In genomic region chr14:80978403-80978802, GRCh38 we compare ENCODE assay signal across 19 cellular contexts. TPM values are rescaled to one million over a fixed set of nuclear protein-coding genes. Genes with fewer than 3 reads are reported as not detected.
DNase-seq lines count a peak whose midpoint lies in the region; ATAC-seq and TF ChIP-seq lines count a peak whose summit lies in the region.
"Had no signal": no experiment of that assay in that cellular context is flagged by ENCODE, and none has a peak within 500 bp of the region (broad histone marks: within the 10 kb centered on the region; RNA-seq: fewer than 3 reads in every experiment).

No MANE protein-coding gene starts in this region.

- H3K4me1 Mint-ChIP-seq in T-helper 2 cell treated with Interferon-gamma antibody and Interleukin-4, amounts not matched to agents 5 μg/mL and 100 μg/mL, for 36 hours (ENCODE audit: low read depth) = peaks cover 54% of the 10 kb centered on the region

- 71 to 90% methylated on average over 2 of the region's 2 CpGs for WGBS in thyroid gland, 2 donors

- ATAC-seq in activated naive CD4-positive, alpha-beta T cell treated with anti-CD3 and anti-CD28 coated beads, Interleukin-2, amount 50 U/mL, for 72 hours = peak; percentile 46 to 58
- peak; percentile 67 for ATAC-seq in HG03354 (IDR thresholded peaks at IDR 0.05; ENCODE audit: poor library complexity, severe bottlenecking, unreplicated experiment)
- ATAC-seq: natural killer cell treated with Interleukin-12 subunit alpha and Interleukin-12 subunit beta and Interleukin-15 and Interleukin-18, amount 100 ng/mL, for 72 hours; Right ventricle myocardium inferior had no signal

- H3K9me3 ChIP-seq in thyroid gland = no peaks in the 10 kb centered on the region
- H3K9me3 ChIP-seq: colonic mucosa had no signal

- intact Hi-C loops in thyroid gland (cut with DNase I) = no loop called here

- TF ChIP-seq POLR2A in thyroid gland (IDR thresholded peaks at IDR 0.05) = no peak

- no peak overlapping the region for H3K27ac Mint-ChIP-seq in activated naive CD4-positive, alpha-beta T cell treated with anti-CD3 and anti-CD28 coated beads, Interleukin-2, amount 50 U/mL, for 72 hours
- peak overlapping the region; percentile 62 for H3K27ac Mint-ChIP-seq in T-helper 2 cell treated with Interferon-gamma antibody and Interleukin-4, amounts not matched to agents 5 μg/mL and 100 μg/mL, for 36 hours
- H3K27ac Mint-ChIP-seq: natural killer cell treated with Interleukin-12 subunit alpha and Interleukin-12 subunit beta and Interleukin-15 and Interleukin-18, amount 100 ng/mL, for 72 hours had no signal

- H3K9me3 Mint-ChIP-seq in activated naive CD4-positive, alpha-beta T cell treated with anti-CD3 and anti-CD28 coated beads, Interleukin-2, amount 50 U/mL, for 72 hours = no peaks in the 10 kb centered on the region
- no peaks in the 10 kb centered on the region for H3K9me3 Mint-ChIP-seq in T-helper 2 cell treated with Interferon-gamma antibody and Interleukin-4, amounts not matched to agents 5 μg/mL and 100 μg/mL, for 36 hours
- H3K9me3 Mint-ChIP-seq: natural killer cell treated with Interleukin-12 subunit alpha and Interleukin-12 subunit beta and Interleukin-15 and Interleukin-18, amount 100 ng/mL, for 72 hours had no signal

- H3K27me3 Mint-ChIP-seq in T-helper 2 cell treated with Interferon-gamma antibody and Interleukin-4, amounts not matched to agents 5 μg/mL and 100 μg/mL, for 36 hours (ENCODE audit: low read depth) = peaks cover 16% of the 10 kb centered on the region

- H3K27me3 ChIP-seq in thyroid gland = no peaks in the 10 kb centered on the region
- H3K27me3 ChIP-seq: colonic mucosa had no signal

- no peaks in the 10 kb centered on the region for H3K36me3 Mint-ChIP-seq in activated naive CD4-positive, alpha-beta T cell treated with anti-CD3 and anti-CD28 coated beads, Interleukin-2, amount 50 U/mL, for 72 hours
- H3K36me3 Mint-ChIP-seq in T-helper 2 cell treated with Interferon-gamma antibody and Interleukin-4, amounts not matched to agents 5 μg/mL and 100 μg/mL, for 36 hours (ENCODE audit: low read depth) = peaks cover 3% of the 10 kb centered on the region
- H3K36me3 Mint-ChIP-seq: natural killer cell treated with Interleukin-12 subunit alpha and Interleukin-12 subunit beta and Interleukin-15 and Interleukin-18, amount 100 ng/mL, for 72 hours had no signal

- no peak overlapping the region for H3K4me3 ChIP-seq in thyroid gland (replicated peaks in 1 of 3)
- H3K4me3 ChIP-seq: colonic mucosa had no signal

- no peak for DNase-seq in activated naive CD4-positive, alpha-beta T cell treated with anti-CD3 and anti-CD28 coated beads, Interleukin-2, amount 50 U/mL, for 72 hours (ENCODE audit: low spot score in 2 of 2)
- no peak for DNase-seq in activated naive CD4-positive, alpha-beta T cell (lab: John Stamatoyannopoulos, UW)
- DNase-seq in T-helper 2 cell treated with Interferon-gamma antibody and Interleukin-4, amounts not matched to agents 5 μg/mL and 100 μg/mL, for 36 hours (ENCODE audit: low spot score) = peak; percentile 35
- DNase-seq in thyroid gland (no peak), EL (no peak), NCI-H748 (lab: John Stamatoyannopoulos, UW; ENCODE audit: unreplicated experiment) (no peak)
- DNase-seq: activated gamma-delta T cell; colonic mucosa; foreskin fibroblast; GOT3; mesenchymal stem cell; NCI-H1436 treated with DMSO at 0.1 percent for 48 hours; NCI-H446 treated with DMSO at 0.1 percent for 48 hours; posterior cingulate gyrus; stimulated activated CD4-positive, alpha-beta T cell treated with anti-CD3 and anti-CD28 coated beads, Interleukin-4, amount 100 ng/mL, for 1 hour had no signal

- H3K36me3 ChIP-seq in thyroid gland = no peaks in the 10 kb centered on the region
- H3K36me3 ChIP-seq: colonic mucosa had no signal

- H3K27ac ChIP-seq in thyroid gland = peak overlapping the region; percentile 73 to 94 (median 83)
- H3K27ac ChIP-seq: colonic mucosa had no signal

- H3K4me1 ChIP-seq in thyroid gland = peaks cover 83 to 88% of the 10 kb centered on the region in 2 donors
- H3K4me1 ChIP-seq: colonic mucosa had no signal

- peak overlapping the region; percentile 48 for H3K4me3 Mint-ChIP-seq in T-helper 2 cell treated with Interferon-gamma antibody and Interleukin-4, amounts not matched to agents 5 μg/mL and 100 μg/mL, for 36 hours
- H3K4me3 Mint-ChIP-seq: natural killer cell treated with Interleukin-12 subunit alpha and Interleukin-12 subunit beta and Interleukin-15 and Interleukin-18, amount 100 ng/mL, for 72 hours had no signal

- TF ChIP-seq CTCF in thyroid gland (IDR thresholded peaks at IDR 0.05) = no peak

RNA-seq across cellular contexts. Expression of gene TSHR, which starts 23.0 kb away (rescaled TPM):
- total RNA-seq in activated naive CD4-positive, alpha-beta T cell treated with anti-CD3 and anti-CD28 coated beads, Interleukin-2, amount 50 U/mL, for 72 hours = not detected
- 100 to 1,000 TPM; 551 to 711 (median 608) TPM for total RNA-seq in thyroid gland
- total RNA-seq: kidney epithelial cell; natural killer cell treated with Interleukin-12 subunit alpha and Interleukin-12 subunit beta and Interleukin-15 and Interleukin-18, amount 100 ng/mL, for 72 hours; Right ventricle myocardium inferior had no signal

RNA-seq across cellular contexts. Expression of gene CEP128, which starts 36.9 kb away (rescaled TPM):
- 10 to 100 TPM; 11.5 to 33.3 TPM for total RNA-seq in activated naive CD4-positive, alpha-beta T cell treated with anti-CD3 and anti-CD28 coated beads, Interleukin-2, amount 50 U/mL, for 72 hours
- total RNA-seq in thyroid gland = 10 to 100 TPM; 13.9 to 18.1 (median 16.0) TPM

Comparison
In these comparisons a context has a peak if more than half of its experiments do, and no peak if none do; other contexts are left out.
1. RNA of gene TSHR, which starts 23.0 kb away (total RNA-seq): 551 to 711 TPM in thyroid gland; not detected in activated naive CD4-positive, alpha-beta T cell treated with anti-CD3 and anti-CD28 coated beads, Interleukin-2, amount 50 U/mL, for 72 hours; every median in the first group is over 100 times any median in the second.